Comparison of ENCODE assay signal across 1 cellular context in genomic region chr15:88646951-88647350, GRCh38.
TF ChIP-seq lines count a peak whose summit lies in the region.

No MANE protein-coding gene starts in this region.

TF ChIP-seq in GM12878, 131 proteins besides CTCF, POLR2A, EP300 and RAD21:
- no peak for TF ChIP-seq LARP7 (IDR thresholded peaks at IDR 0.05)
- TF ChIP-seq SP1 (IDR thresholded peaks at IDR 0.05; ENCODE audit: low read depth, low read length), result no peak
- no peak for TF ChIP-seq MEF2A (IDR thresholded peaks at IDR 0.05; ENCODE audit: insufficient read depth, low read depth, low read length)
- TF ChIP-seq SMARCA5 (IDR thresholded peaks at IDR 0.05), result no peak
- TF ChIP-seq HCFC1 (IDR thresholded peaks at IDR 0.05; ENCODE audit: low read length), result no peak
- TF ChIP-seq MTA2 (IDR thresholded peaks at IDR 0.05; ENCODE audit: low read depth), result no peak
